ENCODE assay signal across 17 cellular contexts in the genomic region with DNA sequence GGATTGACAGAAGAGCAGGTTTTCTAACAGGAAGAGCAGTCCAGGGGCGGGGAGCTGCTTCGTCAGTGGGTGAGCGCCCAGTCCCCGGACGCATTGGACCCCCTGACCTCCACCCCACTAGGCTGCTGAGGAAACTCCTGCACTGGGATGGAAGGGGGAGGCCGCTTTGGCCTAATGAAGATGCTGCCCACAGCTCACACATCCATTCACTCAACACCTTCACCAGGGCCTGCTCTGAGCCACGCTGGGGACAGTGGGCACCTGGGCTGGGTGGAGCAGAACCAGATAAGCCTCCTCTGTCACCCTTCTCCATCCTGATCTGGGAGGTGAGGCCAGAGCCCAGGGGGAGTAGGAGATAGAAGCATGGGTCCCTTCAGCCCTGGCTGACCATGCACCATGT. TPM values are rescaled to one million over a fixed set of nuclear protein-coding genes. Genes with fewer than 3 reads are reported as not detected.
DNase-seq lines count a peak whose midpoint lies in the region; ATAC-seq and TF ChIP-seq lines count a peak whose summit lies in the region.
"Had no signal": no experiment of that assay in that cellular context is flagged by ENCODE, and none has a peak within 500 bp of the region (broad histone marks: within the 10 kb centered on the region; RNA-seq: fewer than 3 reads in every experiment).

No MANE protein-coding gene starts in this region.

- H3K27ac Mint-ChIP-seq in brain (peak overlapping the region in 4 of 5 experiments; percentile 86 to 98 (median 91)), nephron progenitor cell (peak overlapping the region; percentile 81)

- H3K9me3 Mint-ChIP-seq in brain (no peaks in the 10 kb centered on the region), nephron progenitor cell (no peaks in the 10 kb centered on the region)
- H3K9me3 Mint-ChIP-seq: H9 had no signal

- H3K36me3 Mint-ChIP-seq in brain: no peaks in the 10 kb centered on the region
- no peaks in the 10 kb centered on the region for H3K36me3 Mint-ChIP-seq in nephron progenitor cell (ENCODE audit: low read depth)

- ATAC-seq in Right ventricle myocardium inferior: no peak
- no peak for ATAC-seq in Right ventricle myocardium superior (ENCODE audit: poor library complexity)
- ATAC-seq: A549, PC-3 had no signal

- H3K27me3 Mint-ChIP-seq in brain: no peaks in the 10 kb centered on the region
- H3K27me3 Mint-ChIP-seq in nephron progenitor cell (ENCODE audit: low read depth, poor library complexity): no peaks in the 10 kb centered on the region

- intact Hi-C loops in Right ventricle myocardium inferior (cut with DNase I): no loop called here
- intact Hi-C loops in Right ventricle myocardium superior (cut with DNase I): no loop called here

- H3K4me1 Mint-ChIP-seq in brain (peaks cover 85% of the 10 kb centered on the region), nephron progenitor cell (peaks cover 87% of the 10 kb centered on the region)

- H3K4me3 Mint-ChIP-seq in brain (no peak overlapping the region), nephron progenitor cell (no peak overlapping the region)
- H3K4me3 Mint-ChIP-seq: H9 had no signal

- no peak for TF ChIP-seq CTCF in brain (conservative IDR thresholded peaks at IDR 0.05)
- TF ChIP-seq CTCF in nephron progenitor cell (IDR thresholded peaks at IDR 0.05): no peak

- peak; percentile 8 for DNase-seq in Right ventricle myocardium inferior (ENCODE audit: missing footprints)
- DNase-seq in Right ventricle myocardium superior: no peak
- no peak for DNase-seq in nephron progenitor cell
- no peak for DNase-seq in 8988T
- DNase-seq in AG20443 (ENCODE audit: low spot score): no peak
- DNase-seq in GOT3 (lab: John Stamatoyannopoulos, UW): no peak
- DNase-seq: DMS79 treated with DMSO at 0.1 percent for 48 hours, H9, NCI-H1417 treated with DMSO at 0.1 percent for 48 hours, NCI-H187 treated with DMSO at 0.1 percent for 48 hours, NCI-H345, NCI-H526, PC-3, RPMI8226, SJCRH30 had no signal

RNA-seq across cellular contexts. Expression of a gene that starts 13.3 kb away (rescaled TPM):
- total RNA-seq in Right ventricle myocardium inferior (1.2 TPM), Right ventricle myocardium superior (1.5 TPM)
- polyA plus RNA-seq in brain (ENCODE audit: insufficient read depth, low read depth, low replicate concordance): 17.4 TPM
